In genomic region chr10:88897019-88897853, GRCh38 we compare ENCODE assay signal across 10 cellular contexts. TPM values are rescaled to one million over a fixed set of nuclear protein-coding genes. Genes with fewer than 3 reads are reported as not detected.
DNase-seq lines count a peak whose midpoint lies in the region; ATAC-seq, FAIRE-seq and TF ChIP-seq lines count a peak whose summit lies in the region.
"Had no signal": no experiment of that assay in that cellular context is flagged by ENCODE, and none has a peak within 500 bp of the region (broad histone marks: within the 10 kb centered on the region; RNA-seq: fewer than 3 reads in every experiment).

No MANE protein-coding gene starts in this region.

- no peak for ATAC-seq in GM18861 (IDR thresholded peaks at IDR 0.05; ENCODE audit: unreplicated experiment)

- 10 to 35% (median 16%) methylated on average over 8 of the region's 8 CpGs for WGBS in ovary, 3 donors

- TF ChIP-seq POLR2A in ovary (IDR thresholded peaks at IDR 0.05): no peak

- no peaks in the 10 kb centered on the region for H3K9me3 ChIP-seq in ovary
- H3K9me3 ChIP-seq: thoracic aorta had no signal

- H3K27me3 ChIP-seq in ovary: no peaks in the 10 kb centered on the region

- peaks cover 12% of the 10 kb centered on the region for H3K4me1 ChIP-seq in ovary (ENCODE audit: insufficient read depth)

- H3K4me3 ChIP-seq in ovary: no peak overlapping the region
- H3K4me3 ChIP-seq: SK-N-MC, thoracic aorta had no signal

- FAIRE-seq in D721Med (lab: Jason Lieb, UNC): peak; percentile 63

- H3K27ac ChIP-seq in ovary: peak overlapping the region; percentile 62 to 75
- H3K27ac ChIP-seq: SK-N-MC, thoracic aorta had no signal

- no peaks in the 10 kb centered on the region for H3K36me3 ChIP-seq in ovary
- H3K36me3 ChIP-seq: thoracic aorta had no signal

- TF ChIP-seq EP300 in ovary (IDR thresholded peaks at IDR 0.05): no peak

- DNase-seq in D721Med (ENCODE audit: insufficient read length, low spot score) (no peak), NCI-H82 (lab: John Stamatoyannopoulos, UW) (peak; percentile 47), cerebellum (ENCODE audit: low spot score) (peak; percentile 39), ovary (peak in 1 of 5 donors; percentile 34), NCI-H526 treated with DMSO at 0.1 percent for 48 hours (lab: John Stamatoyannopoulos, UW) (no peak), SKM-1 (lab: John Stamatoyannopoulos, UW; ENCODE audit: unreplicated experiment) (no peak), head of caudate nucleus (no peak)

- intact Hi-C loops in ovary (cut with DNase I): no loop called here
- intact Hi-C loops in head of caudate nucleus (cut with DNase I): no loop called here

- TF ChIP-seq CTCF in D721Med (IDR thresholded peaks at IDR 0.05; ENCODE audit: insufficient read depth, missing control alignments) (no peak), ovary (IDR thresholded peaks at IDR 0.05) (no peak)

RNA-seq across cellular contexts. Expression of gene STAMBPL1, which starts 17.2 kb away (rescaled TPM):
- 39.0 TPM for total RNA-seq in cerebellum
- 10 to 100 TPM; 12.8 to 39.6 (median 16.9) TPM for total RNA-seq in ovary
- polyA plus RNA-seq in ovary: 10 to 100 TPM in 1 of 2 donors, 1 to 10 TPM in 1; 7.9 to 12.8 TPM

RNA-seq across cellular contexts. Expression of gene ANKRD22, which starts 45.6 kb away (rescaled TPM):
- total RNA-seq in cerebellum: not detected
- total RNA-seq in ovary: under 1 TPM in 1 of 7 donors, not detected in 6; 0.42 TPM
- polyA plus RNA-seq in ovary: under 1 TPM in 1 of 2 donors, not detected in 1; 0.63 TPM
- total RNA-seq: thoracic aorta had no signal

RNA-seq across cellular contexts. Expression of gene ACTA2, which starts 55.3 kb away (rescaled TPM):
- total RNA-seq in cerebellum: 13.2 TPM
- total RNA-seq in ovary: 1,000 to 10,000 TPM in 2 of 7 donors, 100 to 1,000 TPM in 5; 154 to 1,797 (median 461) TPM
- polyA plus RNA-seq in ovary: 1,000 to 10,000 TPM in 1 of 2 donors, 100 to 1,000 TPM in 1; 777 to 5,219 TPM

Comparison
In these comparisons a context has a peak if more than half of its experiments do, and no peak if none do; other contexts are left out.
1. DNase-seq: peak in NCI-H82 (single experiment) and cerebellum (single experiment); none in D721Med (single experiment), NCI-H526 treated with DMSO at 0.1 percent for 48 hours (single experiment), SKM-1 (single experiment) and head of caudate nucleus (0 of 42).
2. RNA of gene ACTA2, which starts 55.3 kb away (total RNA-seq): 154 to 1,797 TPM in ovary; 13.2 TPM in cerebellum (single experiment); every median in the first group is over 10 times any median in the second.